ENCODE assay signal across 8 cellular contexts in the genomic region with DNA sequence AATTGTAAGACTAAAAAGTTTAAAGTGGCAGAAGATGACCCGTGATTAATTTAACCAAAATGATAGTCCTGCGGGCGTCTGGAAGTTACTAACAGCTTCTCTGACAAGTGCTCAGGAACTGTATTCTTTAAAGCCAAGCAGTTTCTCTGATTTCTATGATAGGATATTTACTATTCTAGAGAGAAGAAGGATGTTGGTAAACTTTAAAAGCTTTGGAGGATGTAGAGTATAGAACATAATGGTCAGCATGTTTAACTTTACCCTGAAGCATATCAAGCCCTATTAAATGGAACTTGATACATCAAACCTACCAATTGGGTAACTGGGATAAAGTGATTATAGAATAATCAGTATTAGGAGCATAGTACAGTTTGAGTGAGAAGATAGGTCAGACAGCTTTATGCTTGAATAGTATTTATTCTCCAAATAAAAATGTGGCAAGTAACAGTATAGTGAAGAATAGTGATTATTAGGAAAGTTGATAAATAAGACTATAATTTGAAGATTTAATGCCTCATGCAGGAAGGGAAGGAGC. TPM values are rescaled to one million over a fixed set of nuclear protein-coding genes. Genes with fewer than 3 reads are reported as not detected.
DNase-seq lines count a peak whose midpoint lies in the region; ATAC-seq lines count a peak whose summit lies in the region.

No MANE protein-coding gene starts in this region.

- peaks cover 4% of the 10 kb centered on the region for H3K36me3 Mint-ChIP-seq in natural killer cell treated with Interleukin-12 subunit alpha and Interleukin-12 subunit beta and Interleukin-15 and Interleukin-18, amount 100 ng/mL, for 72 hours

- peak overlapping the region; percentile 85 to 95 for H3K27ac Mint-ChIP-seq in natural killer cell treated with Interleukin-12 subunit alpha and Interleukin-12 subunit beta and Interleukin-15 and Interleukin-18, amount 100 ng/mL, for 72 hours

- H3K4me3 Mint-ChIP-seq in natural killer cell treated with Interleukin-12 subunit alpha and Interleukin-12 subunit beta and Interleukin-15 and Interleukin-18, amount 100 ng/mL, for 72 hours: peak overlapping the region; percentile 94

- no peak for DNase-seq in caudate nucleus (lab: John Stamatoyannopoulos, UW)
- DNase-seq in natural killer cell treated with Interleukin-12 subunit alpha and Interleukin-12 subunit beta and Interleukin-15 and Interleukin-18, amount 100 ng/mL, for 72 hours (ENCODE audit: low spot score): no peak
- DNase-seq in GM19240 (ENCODE audit: insufficient read length, low spot score): no peak

- H3K27me3 ChIP-seq in BLaER1 treated with 17β-estradiol and CSF1 and Interleukin-3, amounts not matched to agents 10 nM and 100 nM: no peaks in the 10 kb centered on the region

- peaks cover 58 to 73% of the 10 kb centered on the region in 2 donors for H3K4me1 Mint-ChIP-seq in natural killer cell treated with Interleukin-12 subunit alpha and Interleukin-12 subunit beta and Interleukin-15 and Interleukin-18, amount 100 ng/mL, for 72 hours (ENCODE audit: low read depth in 2 of 2)

- peaks cover 0 to 6% (median 0%) of the 10 kb centered on the region in 11 experiments; a peak in 3 of 22 replicates for H3K9me3 ChIP-seq in BLaER1 treated with 17β-estradiol and CSF1 and Interleukin-3, amounts not matched to agents 10 nM and 100 nM (replicated peaks in 1 of 11)
- H3K9me3 ChIP-seq in KOPT-K1 (ENCODE audit: insufficient read depth, low read length, poor library complexity, severe bottlenecking): no peaks in the 10 kb centered on the region

- no peaks in the 10 kb centered on the region for H3K9me3 Mint-ChIP-seq in natural killer cell treated with Interleukin-12 subunit alpha and Interleukin-12 subunit beta and Interleukin-15 and Interleukin-18, amount 100 ng/mL, for 72 hours

- H3K4me3 ChIP-seq in BLaER1 treated with 17β-estradiol and CSF1 and Interleukin-3, amounts not matched to agents 10 nM and 100 nM: peak overlapping the region; percentile 82 to 95 (median 90)

- peak overlapping the region; percentile 74 to 90 (median 82) for H3K4me2 ChIP-seq in BLaER1 treated with 17β-estradiol and CSF1 and Interleukin-3, amounts not matched to agents 10 nM and 100 nM

- peaks cover 0 to 61% (median 24%) of the 10 kb centered on the region in 11 experiments; a peak in 12 of 22 replicates for H4K20me1 ChIP-seq in BLaER1 treated with 17β-estradiol and CSF1 and Interleukin-3, amounts not matched to agents 10 nM and 100 nM

- H3K27me3 Mint-ChIP-seq in natural killer cell treated with Interleukin-12 subunit alpha and Interleukin-12 subunit beta and Interleukin-15 and Interleukin-18, amount 100 ng/mL, for 72 hours: no peaks in the 10 kb centered on the region

- H3K4me1 ChIP-seq in BLaER1 treated with 17β-estradiol and CSF1 and Interleukin-3, amounts not matched to agents 10 nM and 100 nM: peaks cover 35 to 72% (median 55%) of the 10 kb centered on the region in 10 experiments

- ATAC-seq in natural killer cell treated with Interleukin-12 subunit alpha and Interleukin-12 subunit beta and Interleukin-15 and Interleukin-18, amount 100 ng/mL, for 72 hours: no peak
- ATAC-seq in GM21515 (IDR thresholded peaks at IDR 0.05; ENCODE audit: unreplicated experiment) (no peak), GM21786 (IDR thresholded peaks at IDR 0.05; ENCODE audit: unreplicated experiment) (no peak), HG03095 (IDR thresholded peaks at IDR 0.05; ENCODE audit: unreplicated experiment) (no peak)

- peak overlapping the region in 10 of 11 experiments; percentile 7 to 96 (median 96); a peak in 19 of 22 replicates for H3K27ac ChIP-seq in BLaER1 treated with 17β-estradiol and CSF1 and Interleukin-3, amounts not matched to agents 10 nM and 100 nM
- H3K27ac ChIP-seq in KOPT-K1 (ENCODE audit: low read depth, low read length, poor library complexity, severe bottlenecking) (peak overlapping the region; percentile 71), caudate nucleus (ENCODE audit: low read depth, low read length) (peak overlapping the region; percentile 79)

- H3K9ac ChIP-seq in BLaER1 treated with 17β-estradiol and CSF1 and Interleukin-3, amounts not matched to agents 10 nM and 100 nM: peak overlapping the region; percentile 83 to 98 (median 95); a peak in 21 of 22 replicates

- H3K36me3 ChIP-seq in BLaER1 treated with 17β-estradiol and CSF1 and Interleukin-3, amounts not matched to agents 10 nM and 100 nM: peaks cover 0 to 10% (median 0%) of the 10 kb centered on the region in 11 experiments; a peak in 5 of 22 replicates
- H3K36me3 ChIP-seq in KOPT-K1 (ENCODE audit: insufficient read depth, low read length): no peaks in the 10 kb centered on the region

RNA-seq across cellular contexts. Expression of a gene that starts 1.8 kb away (rescaled TPM):
- 10 to 100 TPM; 55.5 to 57.9 TPM for total RNA-seq in natural killer cell treated with Interleukin-12 subunit alpha and Interleukin-12 subunit beta and Interleukin-15 and Interleukin-18, amount 100 ng/mL, for 72 hours
